1 cellular context compared by ENCODE assay signal in the genomic region with DNA sequence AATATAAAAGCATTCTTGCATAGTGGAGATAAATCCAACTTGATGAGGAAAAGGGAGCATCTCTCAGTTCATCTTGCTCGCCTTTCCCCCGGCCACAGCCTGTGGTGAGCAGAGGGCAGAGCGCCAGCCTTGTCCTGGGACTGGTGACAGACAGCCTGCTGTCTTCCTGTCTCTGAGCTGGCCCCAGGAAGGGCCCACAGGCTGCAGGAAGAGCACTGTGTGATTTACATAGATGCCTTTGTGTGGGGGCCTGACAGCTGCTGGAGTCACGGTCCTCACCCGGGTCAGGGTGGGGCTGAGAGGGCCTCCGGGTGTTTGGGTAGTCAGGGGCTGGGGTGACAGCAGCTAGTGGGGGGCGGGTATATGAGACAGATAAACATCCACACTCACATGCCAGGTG.
A peak's percentile ranks its signal among the peaks of the same experiment; 100 is the strongest.
TF ChIP-seq lines count a peak whose summit lies in the region.

No MANE protein-coding gene starts in this region.

TF ChIP-seq in HepG2, 621 proteins besides CTCF, POLR2A, EP300 and RAD21 (continued from another document and continues in another):
- TF ChIP-seq, protein P1, sequence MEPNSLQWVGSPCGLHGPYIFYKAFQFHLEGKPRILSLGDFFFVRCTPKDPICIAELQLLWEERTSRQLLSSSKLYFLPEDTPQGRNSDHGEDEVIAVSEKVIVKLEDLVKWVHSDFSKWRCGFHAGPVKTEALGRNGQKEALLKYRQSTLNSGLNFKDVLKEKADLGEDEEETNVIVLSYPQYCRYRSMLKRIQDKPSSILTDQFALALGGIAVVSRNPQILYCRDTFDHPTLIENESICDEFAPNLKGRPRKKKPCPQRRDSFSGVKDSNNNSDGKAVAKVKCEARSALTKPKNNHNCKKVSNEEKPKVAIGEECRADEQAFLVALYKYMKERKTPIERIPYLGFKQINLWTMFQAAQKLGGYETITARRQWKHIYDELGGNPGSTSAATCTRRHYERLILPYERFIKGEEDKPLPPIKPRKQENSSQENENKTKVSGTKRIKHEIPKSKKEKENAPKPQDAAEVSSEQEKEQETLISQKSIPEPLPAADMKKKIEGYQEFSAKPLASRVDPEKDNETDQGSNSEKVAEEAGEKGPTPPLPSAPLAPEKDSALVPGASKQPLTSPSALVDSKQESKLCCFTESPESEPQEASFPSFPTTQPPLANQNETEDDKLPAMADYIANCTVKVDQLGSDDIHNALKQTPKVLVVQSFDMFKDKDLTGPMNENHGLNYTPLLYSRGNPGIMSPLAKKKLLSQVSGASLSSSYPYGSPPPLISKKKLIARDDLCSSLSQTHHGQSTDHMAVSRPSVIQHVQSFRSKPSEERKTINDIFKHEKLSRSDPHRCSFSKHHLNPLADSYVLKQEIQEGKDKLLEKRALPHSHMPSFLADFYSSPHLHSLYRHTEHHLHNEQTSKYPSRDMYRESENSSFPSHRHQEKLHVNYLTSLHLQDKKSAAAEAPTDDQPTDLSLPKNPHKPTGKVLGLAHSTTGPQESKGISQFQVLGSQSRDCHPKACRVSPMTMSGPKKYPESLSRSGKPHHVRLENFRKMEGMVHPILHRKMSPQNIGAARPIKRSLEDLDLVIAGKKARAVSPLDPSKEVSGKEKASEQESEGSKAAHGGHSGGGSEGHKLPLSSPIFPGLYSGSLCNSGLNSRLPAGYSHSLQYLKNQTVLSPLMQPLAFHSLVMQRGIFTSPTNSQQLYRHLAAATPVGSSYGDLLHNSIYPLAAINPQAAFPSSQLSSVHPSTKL (CRISPR knock-in tag; IDR thresholded peaks at IDR 0.05): no peak
- no peak for TF ChIP-seq ZNF282 (IDR thresholded peaks at IDR 0.05; ENCODE audit: partially characterized antibody)
- no peak for TF ChIP-seq ZGPAT (CRISPR knock-in tag; IDR thresholded peaks at IDR 0.05)
- TF ChIP-seq, protein P2, sequence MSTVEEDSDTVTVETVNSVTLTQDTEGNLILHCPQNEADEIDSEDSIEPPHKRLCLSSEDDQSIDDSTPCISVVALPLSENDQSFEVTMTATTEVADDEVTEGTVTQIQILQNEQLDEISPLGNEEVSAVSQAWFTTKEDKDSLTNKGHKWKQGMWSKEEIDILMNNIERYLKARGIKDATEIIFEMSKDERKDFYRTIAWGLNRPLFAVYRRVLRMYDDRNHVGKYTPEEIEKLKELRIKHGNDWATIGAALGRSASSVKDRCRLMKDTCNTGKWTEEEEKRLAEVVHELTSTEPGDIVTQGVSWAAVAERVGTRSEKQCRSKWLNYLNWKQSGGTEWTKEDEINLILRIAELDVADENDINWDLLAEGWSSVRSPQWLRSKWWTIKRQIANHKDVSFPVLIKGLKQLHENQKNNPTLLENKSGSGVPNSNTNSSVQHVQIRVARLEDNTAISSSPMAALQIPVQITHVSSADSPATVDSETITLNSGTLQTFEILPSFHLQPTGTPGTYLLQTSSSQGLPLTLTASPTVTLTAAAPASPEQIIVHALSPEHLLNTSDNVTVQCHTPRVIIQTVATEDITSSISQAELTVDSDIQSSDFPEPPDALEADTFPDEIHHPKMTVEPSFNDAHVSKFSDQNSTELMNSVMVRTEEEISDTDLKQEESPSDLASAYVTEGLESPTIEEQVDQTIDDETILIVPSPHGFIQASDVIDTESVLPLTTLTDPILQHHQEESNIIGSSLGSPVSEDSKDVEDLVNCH (CRISPR knock-in tag; IDR thresholded peaks at IDR 0.05): no peak
- TF ChIP-seq SIX1 (CRISPR knock-in tag; IDR thresholded peaks at IDR 0.05; ENCODE audit: borderline replicate concordance): no peak
- no peak for TF ChIP-seq ZNF318 (CRISPR knock-in tag; IDR thresholded peaks at IDR 0.05)
- TF ChIP-seq ZNF121 (CRISPR knock-in tag; IDR thresholded peaks at IDR 0.05): no peak
- TF ChIP-seq NFE2L1 (CRISPR knock-in tag; IDR thresholded peaks at IDR 0.05; ENCODE audit: borderline replicate concordance): no peak
- no peak for TF ChIP-seq ZNF446 (CRISPR knock-in tag; IDR thresholded peaks at IDR 0.05)
- TF ChIP-seq ZFX (CRISPR knock-in tag; IDR thresholded peaks at IDR 0.05; ENCODE audit: low read depth): peak; percentile 48; the same call in 1 of the 2 replicates
- no peak for TF ChIP-seq WIZ (CRISPR knock-in tag; IDR thresholded peaks at IDR 0.05)
- TF ChIP-seq HDAC2 (CRISPR knock-in tag; IDR thresholded peaks at IDR 0.05): peak; percentile 65; the same call in 1 of the 2 replicates
- TF ChIP-seq ZNF790 (CRISPR knock-in tag; IDR thresholded peaks at IDR 0.05; ENCODE audit: borderline replicate concordance): no peak
- TF ChIP-seq HNRNPLL (IDR thresholded peaks at IDR 0.05; ENCODE audit: low read depth, low read length, poor library complexity, severe bottlenecking): peak; percentile 3
- TF ChIP-seq POLR2G (IDR thresholded peaks at IDR 0.05; ENCODE audit: low read depth, low read length): no peak
- TF ChIP-seq FOXP4 (CRISPR knock-in tag; IDR thresholded peaks at IDR 0.05): peak; percentile 51
- peak; percentile 51 for TF ChIP-seq ZNF687 (CRISPR knock-in tag; IDR thresholded peaks at IDR 0.05)
- TF ChIP-seq, protein P3, sequence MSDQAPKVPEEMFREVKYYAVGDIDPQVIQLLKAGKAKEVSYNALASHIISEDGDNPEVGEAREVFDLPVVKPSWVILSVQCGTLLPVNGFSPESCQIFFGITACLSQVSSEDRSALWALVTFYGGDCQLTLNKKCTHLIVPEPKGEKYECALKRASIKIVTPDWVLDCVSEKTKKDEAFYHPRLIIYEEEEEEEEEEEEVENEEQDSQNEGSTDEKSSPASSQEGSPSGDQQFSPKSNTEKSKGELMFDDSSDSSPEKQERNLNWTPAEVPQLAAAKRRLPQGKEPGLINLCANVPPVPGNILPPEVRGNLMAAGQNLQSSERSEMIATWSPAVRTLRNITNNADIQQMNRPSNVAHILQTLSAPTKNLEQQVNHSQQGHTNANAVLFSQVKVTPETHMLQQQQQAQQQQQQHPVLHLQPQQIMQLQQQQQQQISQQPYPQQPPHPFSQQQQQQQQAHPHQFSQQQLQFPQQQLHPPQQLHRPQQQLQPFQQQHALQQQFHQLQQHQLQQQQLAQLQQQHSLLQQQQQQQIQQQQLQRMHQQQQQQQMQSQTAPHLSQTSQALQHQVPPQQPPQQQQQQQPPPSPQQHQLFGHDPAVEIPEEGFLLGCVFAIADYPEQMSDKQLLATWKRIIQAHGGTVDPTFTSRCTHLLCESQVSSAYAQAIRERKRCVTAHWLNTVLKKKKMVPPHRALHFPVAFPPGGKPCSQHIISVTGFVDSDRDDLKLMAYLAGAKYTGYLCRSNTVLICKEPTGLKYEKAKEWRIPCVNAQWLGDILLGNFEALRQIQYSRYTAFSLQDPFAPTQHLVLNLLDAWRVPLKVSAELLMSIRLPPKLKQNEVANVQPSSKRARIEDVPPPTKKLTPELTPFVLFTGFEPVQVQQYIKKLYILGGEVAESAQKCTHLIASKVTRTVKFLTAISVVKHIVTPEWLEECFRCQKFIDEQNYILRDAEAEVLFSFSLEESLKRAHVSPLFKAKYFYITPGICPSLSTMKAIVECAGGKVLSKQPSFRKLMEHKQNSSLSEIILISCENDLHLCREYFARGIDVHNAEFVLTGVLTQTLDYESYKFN (CRISPR knock-in tag; conservative IDR thresholded peaks at IDR 0.05): 0 out of 2 replicates have a peak, but pooled peaks have one; percentile 28
- TF ChIP-seq ZNF383 (CRISPR knock-in tag; IDR thresholded peaks at IDR 0.05; ENCODE audit: borderline replicate concordance): no peak
- TF ChIP-seq SP4 (CRISPR knock-in tag; IDR thresholded peaks at IDR 0.05): no peak
- TF ChIP-seq, protein P4, sequence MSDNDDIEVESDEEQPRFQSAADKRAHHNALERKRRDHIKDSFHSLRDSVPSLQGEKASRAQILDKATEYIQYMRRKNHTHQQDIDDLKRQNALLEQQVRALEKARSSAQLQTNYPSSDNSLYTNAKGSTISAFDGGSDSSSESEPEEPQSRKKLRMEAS (IDR thresholded peaks at IDR 0.05): no peak
- peak; percentile 75 for TF ChIP-seq MEIS2 (CRISPR knock-in tag; IDR thresholded peaks at IDR 0.05)
